Comparison of ENCODE assay signal across 8 cellular contexts in the genomic region with DNA sequence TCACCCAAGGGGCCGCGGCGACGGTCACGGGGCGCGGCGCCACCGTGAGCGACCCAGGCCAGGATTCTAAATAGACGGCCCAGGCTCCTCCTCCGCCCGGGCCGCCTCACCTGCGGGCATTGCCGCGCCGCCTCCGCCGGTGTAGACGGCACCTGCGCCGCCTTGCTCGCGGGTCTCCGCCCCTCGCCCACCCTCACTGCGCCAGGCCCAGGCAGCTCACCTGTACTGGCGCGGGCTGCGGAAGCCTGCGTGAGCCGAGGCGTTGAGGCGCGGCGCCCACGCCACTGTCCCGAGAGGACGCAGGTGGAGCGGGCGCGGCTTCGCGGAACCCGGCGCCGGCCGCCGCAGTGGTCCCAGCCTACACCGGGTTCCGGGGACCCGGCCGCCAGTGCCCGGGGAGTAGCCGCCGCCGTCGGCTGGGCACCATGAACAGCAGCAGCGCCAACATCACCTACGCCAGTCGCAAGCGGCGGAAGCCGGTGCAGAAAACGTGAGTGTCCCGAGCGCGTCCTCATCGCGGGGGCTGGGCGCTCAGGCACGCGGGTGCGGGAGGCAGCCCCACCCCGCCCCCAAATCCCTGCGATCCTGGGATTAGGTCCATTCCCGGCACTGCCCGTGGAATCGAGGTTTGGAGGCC.
A peak's percentile ranks its signal among the peaks of the same experiment; 100 is the strongest.
DNase-seq lines count a peak whose midpoint lies in the region; ATAC-seq and TF ChIP-seq lines count a peak whose summit lies in the region.

No MANE protein-coding gene starts in this region.

- peak; percentile 29 for ATAC-seq in HG03378 (IDR thresholded peaks at IDR 0.05; ENCODE audit: unreplicated experiment)

- TF ChIP-seq CTCF in AG09309 (IDR thresholded peaks at IDR 0.05; ENCODE audit: control insufficient read depth, insufficient read depth, low read depth, low read length, missing control alignments) (no peak), astrocyte of the spinal cord (IDR thresholded peaks at IDR 0.05; ENCODE audit: low read depth, low read length) (no peak)

- peak overlapping the region; percentile 94 for H3K4me3 ChIP-seq in AG09309 (ENCODE audit: control insufficient read depth, low read depth, low read length)
- H3K4me3 ChIP-seq in astrocyte of the spinal cord (ENCODE audit: low read depth, low read length): peak overlapping the region; percentile 90

- in situ Hi-C loops in astrocyte of the spinal cord (cut with HindIII; ENCODE audit: low sequenced_read_pairs): no loop called here

- no peak for DNase-seq in AG09309 (ENCODE audit: low read depth)
- peak; percentile 4 for DNase-seq in GM19238 (ENCODE audit: insufficient read length, low spot score)
- peak; percentile 27 to 79 (median 45) for DNase-seq in T-helper 2 cell
- DNase-seq in astrocyte of the spinal cord (ENCODE audit: low read depth, low spot score): peak; percentile 19
- DNase-seq in iPS-NIHi11 (ENCODE audit: low spot score): peak; percentile 57
- peak; percentile 35 to 46 for DNase-seq in stimulated activated CD4-positive, alpha-beta T cell treated with anti-CD3 and anti-CD28 coated beads, Interleukin-12 subunit alpha, Interleukin-12 subunit beta, amount 100 ng/mL, for 24 hours (ENCODE audit: low read depth in 2 of 2)
- no peak for DNase-seq in NAMALWA (ENCODE audit: low spot score)

Comparison
In these comparisons a context has a peak if more than half of its experiments do, and no peak if none do; other contexts are left out.
1. DNase-seq: peak in GM19238 (single experiment), T-helper 2 cell (5 of 5), astrocyte of the spinal cord (single experiment), iPS-NIHi11 (single experiment) and stimulated activated CD4-positive, alpha-beta T cell treated with anti-CD3 and anti-CD28 coated beads, Interleukin-12 subunit alpha, Interleukin-12 subunit beta, amount 100 ng/mL, for 24 hours (2 of 2); none in AG09309 (single experiment) and NAMALWA (single experiment).